28 cellular contexts compared by ENCODE assay signal in the genomic region with DNA sequence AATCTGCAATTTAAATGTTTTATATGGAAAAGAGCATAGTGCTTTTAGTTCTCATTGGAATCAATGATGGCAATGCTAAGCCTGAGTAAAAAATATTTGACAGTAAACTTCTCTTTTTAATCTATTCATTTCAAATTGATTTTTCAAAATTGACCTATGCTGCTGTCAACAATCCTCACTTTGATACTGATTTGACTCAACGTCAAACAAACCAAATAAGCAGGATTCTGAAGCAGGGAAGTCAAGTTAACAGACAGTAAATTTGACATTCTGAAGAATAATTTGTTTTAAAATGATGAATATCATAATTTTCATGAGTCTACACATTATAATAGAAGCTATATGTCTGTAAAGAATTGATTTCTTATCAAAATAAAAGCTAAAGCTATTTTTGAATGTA.
"Had no signal": no experiment of that assay in that cellular context is flagged by ENCODE, and none has a peak within 500 bp of the region (broad histone marks: within the 10 kb centered on the region; RNA-seq: fewer than 3 reads in every experiment).

No MANE protein-coding gene starts in this region.

- H3K4me1 Mint-ChIP-seq: stimulated activated effector memory CD8-positive, alpha-beta T cell treated with anti-CD3 and anti-CD28 coated beads, Interleukin-12 subunit alpha, Interleukin-12 subunit beta, amount 100 ng/mL, for 72 hours; stimulated activated memory B cell treated with anti-CD40 and anti-IgM and Interleukin-4, amounts not matched to agents 10 μg/mL and 1 μg/mL and 100 μg/mL, for 72 hours; stimulated activated naive B cell treated with anti-CD40 and anti-IgM and Interleukin-4, amounts not matched to agents 10 μg/mL and 1 μg/mL and 100 μg/mL, for 72 hours; stimulated activated naive CD8-positive, alpha-beta T cell treated with anti-CD3 and anti-CD28 coated beads, Interleukin-15, amount 100 ng/mL, for 72 hours had no signal

- H3K27ac Mint-ChIP-seq: stimulated activated effector memory CD8-positive, alpha-beta T cell treated with anti-CD3 and anti-CD28 coated beads, Interleukin-12 subunit alpha, Interleukin-12 subunit beta, amount 100 ng/mL, for 72 hours; stimulated activated memory B cell treated with anti-CD40 and anti-IgM and Interleukin-4, amounts not matched to agents 10 μg/mL and 1 μg/mL and 100 μg/mL, for 72 hours; stimulated activated naive B cell treated with anti-CD40 and anti-IgM and Interleukin-4, amounts not matched to agents 10 μg/mL and 1 μg/mL and 100 μg/mL, for 72 hours; stimulated activated naive CD8-positive, alpha-beta T cell treated with anti-CD3 and anti-CD28 coated beads, Interleukin-15, amount 100 ng/mL, for 72 hours; stimulated activated naive CD8-positive, alpha-beta T cell treated with anti-CD3 and anti-CD28 coated beads, Interleukin-15, Interleukin-2, amounts not matched to agents 100 ng/mL and 50 ng/mL, for 24 hours; type B pancreatic cell had no signal

- H3K9me3 Mint-ChIP-seq: type B pancreatic cell had no signal

- H3K36me3 Mint-ChIP-seq: stimulated activated effector memory CD8-positive, alpha-beta T cell treated with anti-CD3 and anti-CD28 coated beads, Interleukin-12 subunit alpha, Interleukin-12 subunit beta, amount 100 ng/mL, for 72 hours; stimulated activated memory B cell treated with anti-CD40 and anti-IgM and Interleukin-4, amounts not matched to agents 10 μg/mL and 1 μg/mL and 100 μg/mL, for 72 hours; stimulated activated naive B cell treated with anti-CD40 and anti-IgM and Interleukin-4, amounts not matched to agents 10 μg/mL and 1 μg/mL and 100 μg/mL, for 72 hours; type B pancreatic cell had no signal

- H3K27me3 Mint-ChIP-seq: stimulated activated memory B cell treated with anti-CD40 and anti-IgM and Interleukin-4, amounts not matched to agents 10 μg/mL and 1 μg/mL and 100 μg/mL, for 72 hours; stimulated activated naive B cell treated with anti-CD40 and anti-IgM and Interleukin-4, amounts not matched to agents 10 μg/mL and 1 μg/mL and 100 μg/mL, for 72 hours; stimulated activated naive CD8-positive, alpha-beta T cell treated with anti-CD3 and anti-CD28 coated beads, Interleukin-15, amount 100 ng/mL, for 72 hours; stimulated activated naive CD8-positive, alpha-beta T cell treated with anti-CD3 and anti-CD28 coated beads, Interleukin-15, Interleukin-2, amounts not matched to agents 100 ng/mL and 50 ng/mL, for 24 hours; type B pancreatic cell had no signal

- H3K4me3 Mint-ChIP-seq: stimulated activated effector memory CD8-positive, alpha-beta T cell treated with anti-CD3 and anti-CD28 coated beads, Interleukin-12 subunit alpha, Interleukin-12 subunit beta, amount 100 ng/mL, for 72 hours; stimulated activated memory B cell treated with anti-CD40 and anti-IgM and Interleukin-4, amounts not matched to agents 10 μg/mL and 1 μg/mL and 100 μg/mL, for 72 hours; stimulated activated naive B cell treated with anti-CD40 and anti-IgM and Interleukin-4, amounts not matched to agents 10 μg/mL and 1 μg/mL and 100 μg/mL, for 72 hours; stimulated activated naive CD8-positive, alpha-beta T cell treated with anti-CD3 and anti-CD28 coated beads, Interleukin-15, amount 100 ng/mL, for 72 hours; stimulated activated naive CD8-positive, alpha-beta T cell treated with anti-CD3 and anti-CD28 coated beads, Interleukin-15, Interleukin-2, amounts not matched to agents 100 ng/mL and 50 ng/mL, for 24 hours; type B pancreatic cell had no signal

- H3K4me3 ChIP-seq: stomach, suprapubic skin, testis, thoracic aorta, thyroid gland, tibial artery, tibial nerve, transverse colon, upper lobe of left lung, upper lobe of right lung, uterus, vagina had no signal

- H3K9me3 ChIP-seq: suprapubic skin, testis, thoracic aorta, thyroid gland, tibial artery, upper lobe of left lung, upper lobe of right lung, uterus, vagina had no signal

- H3K27me3 ChIP-seq: stomach, suprapubic skin, testis, thyroid gland, tibial artery, tibial nerve, transverse colon, upper lobe of left lung, upper lobe of right lung, uterus, vagina had no signal

- DNase-seq: stimulated activated CD4-positive, alpha-beta T cell treated with anti-CD3 and anti-CD28 coated beads, Interleukin-2, amount 100 ng/mL, for 48 hours; stimulated activated CD4-positive, alpha-beta T cell treated with anti-CD3 and anti-CD28 coated beads, Interleukin-4, amount 100 ng/mL, for 1 hour; stimulated activated CD4-positive, alpha-beta T cell treated with anti-CD3 and anti-CD28 coated beads, Interleukin-4, amount 100 ng/mL, for 24 hours; stimulated activated CD4-positive, alpha-beta T cell treated with anti-CD3 and anti-CD28 coated beads, Interleukin-4, amount 100 ng/mL, for 4 hours; stimulated activated CD8-positive, alpha-beta memory T cell treated with anti-CD3 and anti-CD28 coated beads, Interleukin-4, amount 100 ng/mL, for 48 hours; stimulated activated naive B cell treated with anti-CD40 and anti-IgM and Interleukin-4, amounts not matched to agents 10 μg/mL and 1 μg/mL and 100 μg/mL, for 72 hours; stimulated activated naive CD4-positive, alpha-beta T cell; stimulated activated naive CD4-positive, alpha-beta T cell treated with Interleukin-2 at 50 U/mL for 16 hours; stimulated activated naive CD8-positive, alpha-beta T cell treated with anti-CD3 and anti-CD28 coated beads, Interleukin-15, amount 100 ng/mL, for 72 hours; stimulated activated naive CD8-positive, alpha-beta T cell treated with anti-CD3 and anti-CD28 coated beads, Interleukin-15, Interleukin-2, amounts not matched to agents 100 U/mL and 50 U/mL, for 24 hours; stomach; substantia nigra; testis; thyroid gland; tibial artery; transverse colon; trophoblast cell; upper lobe of left lung; upper lobe of right lung; uterus had no signal

- H3K27ac ChIP-seq: stomach, suprapubic skin, testis, thoracic aorta, thyroid gland, tibial artery, tibial nerve, transverse colon, upper lobe of left lung, upper lobe of right lung, uterus, vagina had no signal

- H3K36me3 ChIP-seq: stomach, suprapubic skin, thoracic aorta, thyroid gland, tibial artery, tibial nerve, transverse colon, upper lobe of left lung, upper lobe of right lung, uterus, vagina had no signal
